Comparison of ENCODE assay signal across 25 cellular contexts in genomic region chr12:26991826-26992225, GRCh38. TPM values are rescaled to one million over a fixed set of nuclear protein-coding genes. Genes with fewer than 3 reads are reported as not detected.
A peak's percentile ranks its signal among the peaks of the same experiment; 100 is the strongest.
DNase-seq lines count a peak whose midpoint lies in the region; ATAC-seq, FAIRE-seq and TF ChIP-seq lines count a peak whose summit lies in the region.
"Had no signal": no experiment of that assay in that cellular context is flagged by ENCODE, and none has a peak within 500 bp of the region (broad histone marks: within the 10 kb centered on the region; RNA-seq: fewer than 3 reads in every experiment).

No MANE protein-coding gene starts in this region.

- no peak for TF ChIP-seq EP300 in K562 (IDR thresholded peaks at IDR 0.05; ENCODE audit: low read length)

- H3K4me2 ChIP-seq in K562 (ENCODE audit: insufficient read depth, low read length): no peak overlapping the region
- H3K4me2 ChIP-seq: BLaER1 had no signal

- no peaks in the 10 kb centered on the region for H3K4me1 Mint-ChIP-seq in activated T-cell treated with anti-CD3 and anti-CD28 coated beads, Interleukin-2, amount 50 U/mL, for 72 hours (ENCODE audit: low read depth)
- H3K4me1 Mint-ChIP-seq: B cell, H9 had no signal

- no peak for TF ChIP-seq CTCF in K562 (IDR thresholded peaks at IDR 0.05 in 2 of 3, conservative IDR thresholded peaks at IDR 0.05 in 1 of 3; ENCODE audit: insufficient read depth in 2 of 3, low read depth in 1 of 3, low read length in 3 of 3)

- H3K27ac ChIP-seq in K562 (ENCODE audit: extremely low read depth, low read depth, low read length): no peak overlapping the region
- H3K27ac ChIP-seq: 22Rv1, BLaER1, C4-2B, GM23248 had no signal

- no peak for TF ChIP-seq RAD21 in K562 (CRISPR knock-in tag; conservative IDR thresholded peaks at IDR 0.05 in 1 of 2, IDR thresholded peaks at IDR 0.05 in 1 of 2)

- no peaks in the 10 kb centered on the region for H3K27me3 ChIP-seq in K562 (ENCODE audit: control insufficient read depth in 2 of 2, insufficient read depth in 2 of 2, low read length in 2 of 2)
- H3K27me3 ChIP-seq: BLaER1 had no signal

- peaks cover 34% of the 10 kb centered on the region for H3K36me3 ChIP-seq in K562 (ENCODE audit: control insufficient read depth, insufficient read depth, low read length)

- no peaks in the 10 kb centered on the region for H3K9me3 Mint-ChIP-seq in activated T-cell treated with anti-CD3 and anti-CD28 coated beads, Interleukin-2, amount 50 U/mL, for 72 hours
- H3K9me3 Mint-ChIP-seq: CD4-positive, CD25-positive, alpha-beta regulatory T cell; CD8-positive, alpha-beta T cell; H9; HFFc6 had no signal

- FAIRE-seq in GM12891 (lab: Jason Lieb, UNC): peak; percentile 69
- FAIRE-seq in HTR-8/SVneo (lab: Jason Lieb, UNC): peak; percentile 26
- FAIRE-seq in K562 (lab: Jason Lieb, UNC): peak; percentile 6
- FAIRE-seq: A204.1, G401.6, GM19239, H1 had no signal

- no peaks in the 10 kb centered on the region for H3K27me3 Mint-ChIP-seq in activated T-cell treated with anti-CD3 and anti-CD28 coated beads, Interleukin-2, amount 50 U/mL, for 72 hours (ENCODE audit: low read depth)
- H3K27me3 Mint-ChIP-seq: B cell; CD4-positive, CD25-positive, alpha-beta regulatory T cell had no signal

- no peaks in the 10 kb centered on the region for H3K79me2 ChIP-seq in K562 (ENCODE audit: control insufficient read depth, insufficient read depth, low read length)

- H3K9me1 ChIP-seq in K562 (ENCODE audit: control insufficient read depth, insufficient read depth, low read length): no peaks in the 10 kb centered on the region

- no peaks in the 10 kb centered on the region for H3K9me3 ChIP-seq in K562 (replicated peaks; ENCODE audit: control insufficient read depth, insufficient read depth, low read depth, low read length)
- H3K9me3 ChIP-seq: BLaER1, Caco-2 had no signal

- no peaks in the 10 kb centered on the region for H3K4me1 ChIP-seq in K562 (replicated peaks in 1 of 2; ENCODE audit: control insufficient read depth in 2 of 2, insufficient read depth in 2 of 2, low read length in 2 of 2)

- H3K4me3 ChIP-seq in K562: no peak overlapping the region
- H3K4me3 ChIP-seq: BLaER1, GM23248 had no signal

- H3K27ac Mint-ChIP-seq in activated T-cell treated with anti-CD3 and anti-CD28 coated beads, Interleukin-2, amount 50 U/mL, for 72 hours: no peak overlapping the region
- H3K27ac Mint-ChIP-seq: B cell; CD4-positive, CD25-positive, alpha-beta regulatory T cell; CD8-positive, alpha-beta T cell; H9; HFFc6 had no signal

- no peak overlapping the region for H3K4me3 Mint-ChIP-seq in activated T-cell treated with anti-CD3 and anti-CD28 coated beads, Interleukin-2, amount 50 U/mL, for 72 hours
- H3K4me3 Mint-ChIP-seq: B cell; CD4-positive, CD25-positive, alpha-beta regulatory T cell; CD8-positive, alpha-beta T cell; H9; HFFc6 had no signal

- CTCF ChIA-PET in K562 (lab: Yijun Ruan, JAX; ENCODE audit: low intra/inter-chr PET ratio): no interaction called here

- no peak overlapping the region for H2AFZ ChIP-seq in K562 (ENCODE audit: low read depth, low read length)
- H2AFZ ChIP-seq: GM23248 had no signal

- TF ChIP-seq POLR2A in GM12891 (IDR thresholded peaks at IDR 0.05; ENCODE audit: low read depth, low read length) (no peak), K562 (conservative IDR thresholded peaks at IDR 0.05) (no peak)

- POLR2A ChIA-PET in K562 (lab: Yijun Ruan, JAX): no interaction called here

- H4K20me1 ChIP-seq in K562 (replicated peaks; ENCODE audit: control insufficient read depth, insufficient read depth, low read length): no peaks in the 10 kb centered on the region

- in situ Hi-C loops in K562 (cut with MboI): no loop called here

- no TSS peak for BruUV-seq in K562 (replicated peaks; lab: Mats Ljungman, UMichigan)

- 86% methylated on average over 4 of the region's 4 CpGs for WGBS in K562 (ENCODE audit: insufficient coverage, low coverage, missing lambda C conversion rate)

- H3K36me3 Mint-ChIP-seq in activated T-cell treated with anti-CD3 and anti-CD28 coated beads, Interleukin-2, amount 50 U/mL, for 72 hours (ENCODE audit: insufficient read depth in 2 of 2): peaks cover 3 to 5% of the 10 kb centered on the region in 2 donors

- peak; percentile 60 to 85 for ATAC-seq in activated T-cell treated with anti-CD3 and anti-CD28 coated beads, Interleukin-2, amount 50 U/mL, for 72 hours (replicated peaks in 1 of 2)
- ATAC-seq in K562: no peak
- ATAC-seq: CD8-positive, alpha-beta T cell; HCT116 had no signal

- H3K9ac ChIP-seq in K562 (ENCODE audit: insufficient read depth in 1 of 2, low read depth in 2 of 2, low read length in 2 of 2): no peak overlapping the region
- H3K9ac ChIP-seq: BLaER1, GM23248 had no signal

- intact Hi-C loops in K562 (cut with micrococcal nuclease): no loop called here

- DNase-seq in activated T-cell treated with anti-CD3 and anti-CD28 coated beads, Interleukin-2, amount 50 U/mL, for 72 hours: no peak
- DNase-seq in activated T-cell treated with anti-CD3 and anti-CD28 coated beads for 4 hours (no peak), GM12891 (ENCODE audit: insufficient read length, low spot score) (no peak), HTR-8/SVneo (ENCODE audit: insufficient read length, low spot score) (no peak), K562 (ENCODE audit: extremely low read depth in 1 of 4, low spot score in 3 of 4) (no peak), midbrain (lab: John Stamatoyannopoulos, UW) (no peak), RKO (ENCODE audit: low spot score) (no peak)
- DNase-seq in stimulated activated CD4-positive, alpha-beta T cell treated with anti-CD3 and anti-CD28 coated beads, Interleukin-1b, Interleukin-23, amount 100 ng/mL, for 48 hours: no peak
- DNase-seq: Caco-2; CD4-positive, CD25-positive, alpha-beta regulatory T cell; CD8-positive, alpha-beta T cell; DMS153; DND-41; GM23248; H9; HFFc6 had no signal

RNA-seq across cellular contexts. Expression of gene TM7SF3, which starts 22.4 kb away (rescaled TPM):
- total RNA-seq in activated T-cell treated with anti-CD3 and anti-CD28 coated beads, Interleukin-2, amount 50 U/mL, for 72 hours: 10 to 100 TPM; 45.4 to 71.0 TPM
- 45.9 TPM for polyA plus RNA-seq in GM12891 (2012; ENCODE audit: low read depth, missing spikeins)
- total RNA-seq in K562 (2011; cell fraction: chromatin; rRNA removed; ENCODE audit: low replicate concordance): 63.3 and 68.0 TPM in 2 replicates
- total RNA-seq in K562 (2011; cell fraction: nucleolus; rRNA removed): 58.0 and 66.8 TPM in 2 replicates
- total RNA-seq in K562 (2011; cell fraction: nucleoplasm; rRNA removed): 91.1 and 94.4 TPM in 2 replicates
- total RNA-seq in K562 (2014; rRNA removed): 23.0 and 28.2 TPM in 2 replicates
- total RNA-seq in K562 (2014; rRNA removed; fragmentation: Illumina TruSeq; extraction: Trizol): 31.5 and 33.5 TPM in 2 replicates
- total RNA-seq in K562 (2015; rRNA removed; fragmentation: Illumina TruSeq; extraction: Trizol): 30.0 and 33.8 TPM in 2 replicates
- total RNA-seq in K562 (2021): 24.8 and 25.4 TPM in 2 replicates
- 83.8 and 90.4 TPM in 2 replicates for polyA plus RNA-seq in K562 (2011; rRNA removed)
- polyA plus RNA-seq in K562 (2011; cell fraction: cytosol; rRNA removed): 32.8 and 55.3 TPM in 2 replicates
- polyA plus RNA-seq in K562 (2011; cell fraction: nucleus; rRNA removed): 37.7 and 56.4 TPM in 2 replicates
- polyA plus RNA-seq in K562 (2012): 34.3 and 39.0 TPM in 2 replicates
- 37.1 and 51.5 TPM in 2 replicates for polyA plus RNA-seq in K562 (2014; fragmentation: Illumina TruSeq; extraction: Trizol)
- polyA plus RNA-seq in K562 (2014; fragmentation: Nextera tagmentation; extraction: Ambion mirVana): 1 to 10 TPM; 9.3 to 9.7 TPM
- 19.9 and 26.5 TPM in 2 replicates for polyA plus RNA-seq in K562 (2014; rRNA removed)
- 104 and 110 TPM in 2 replicates for polyA minus RNA-seq in K562 (2011; rRNA and poly(A)+ RNA removed)
- polyA minus RNA-seq in K562 (2011; cell fraction: cytosol; rRNA and poly(A)+ RNA removed): 40.5 and 50.2 TPM in 2 replicates
- polyA minus RNA-seq in K562 (2011; cell fraction: nucleus; rRNA and poly(A)+ RNA removed): 18.6 and 25.9 TPM in 2 replicates

RNA-seq across cellular contexts. Expression of gene MED21, which starts 30.5 kb away (rescaled TPM):
- 10 to 100 TPM; 40.9 to 48.9 TPM for total RNA-seq in activated T-cell treated with anti-CD3 and anti-CD28 coated beads, Interleukin-2, amount 50 U/mL, for 72 hours
- polyA plus RNA-seq in GM12891 (2012; ENCODE audit: low read depth, missing spikeins): 15.8 TPM
- 25.6 and 49.0 TPM in 2 replicates for total RNA-seq in K562 (2011; cell fraction: chromatin; rRNA removed; ENCODE audit: low replicate concordance)
- 22.2 and 23.7 TPM in 2 replicates for total RNA-seq in K562 (2011; cell fraction: nucleolus; rRNA removed)
- 30.6 and 49.1 TPM in 2 replicates for total RNA-seq in K562 (2011; cell fraction: nucleoplasm; rRNA removed)
- 18.6 and 19.4 TPM in 2 replicates for total RNA-seq in K562 (2014; rRNA removed)
- 41.5 and 47.2 TPM in 2 replicates for total RNA-seq in K562 (2014; rRNA removed; fragmentation: Illumina TruSeq; extraction: Trizol)
- total RNA-seq in K562 (2015; rRNA removed; fragmentation: Illumina TruSeq; extraction: Trizol): 33.9 and 38.2 TPM in 2 replicates
- 30.0 and 31.7 TPM in 2 replicates for total RNA-seq in K562 (2021)
- polyA plus RNA-seq in K562 (2011; rRNA removed): 55.2 and 59.9 TPM in 2 replicates
- 15.1 and 20.9 TPM in 2 replicates for polyA plus RNA-seq in K562 (2011; cell fraction: cytosol; rRNA removed)
- polyA plus RNA-seq in K562 (2011; cell fraction: nucleus; rRNA removed): 21.9 and 34.3 TPM in 2 replicates
- polyA plus RNA-seq in K562 (2012): 25.6 and 31.9 TPM in 2 replicates
- polyA plus RNA-seq in K562 (2014; fragmentation: Illumina TruSeq; extraction: Trizol): 26.4 and 32.7 TPM in 2 replicates
- polyA plus RNA-seq in K562 (2014; fragmentation: Nextera tagmentation; extraction: Ambion mirVana): 10 to 100 TPM; 60.5 to 65.9 TPM
- polyA plus RNA-seq in K562 (2014; rRNA removed): 16.3 and 23.3 TPM in 2 replicates
- polyA minus RNA-seq in K562 (2011; rRNA and poly(A)+ RNA removed): 52.9 and 54.6 TPM in 2 replicates
- 14.9 and 18.9 TPM in 2 replicates for polyA minus RNA-seq in K562 (2011; cell fraction: cytosol; rRNA and poly(A)+ RNA removed)
- polyA minus RNA-seq in K562 (2011; cell fraction: nucleus; rRNA and poly(A)+ RNA removed): 24.4 and 48.5 TPM in 2 replicates

RNA-seq across cellular contexts. Expression of gene FGFR1OP2, which starts 53.6 kb away (rescaled TPM):
- 10 to 100 TPM; 38.0 to 41.0 TPM for total RNA-seq in activated T-cell treated with anti-CD3 and anti-CD28 coated beads, Interleukin-2, amount 50 U/mL, for 72 hours
- polyA plus RNA-seq in GM12891 (2012; ENCODE audit: low read depth, missing spikeins): 28.4 TPM
- 23.1 and 99.0 TPM in 2 replicates for total RNA-seq in K562 (2011; cell fraction: chromatin; rRNA removed; ENCODE audit: low replicate concordance)
- total RNA-seq in K562 (2011; cell fraction: nucleolus; rRNA removed): 14.8 and 20.3 TPM in 2 replicates
- total RNA-seq in K562 (2011; cell fraction: nucleoplasm; rRNA removed): 32.0 and 41.6 TPM in 2 replicates
- total RNA-seq in K562 (2014; rRNA removed): 36.3 and 38.6 TPM in 2 replicates
- total RNA-seq in K562 (2014; rRNA removed; fragmentation: Illumina TruSeq; extraction: Trizol): 42.5 and 49.4 TPM in 2 replicates
- 44.9 and 48.2 TPM in 2 replicates for total RNA-seq in K562 (2015; rRNA removed; fragmentation: Illumina TruSeq; extraction: Trizol)
- total RNA-seq in K562 (2021): 31.8 and 32.6 TPM in 2 replicates
- polyA plus RNA-seq in K562 (2011; rRNA removed): 34.0 and 49.0 TPM in 2 replicates
- polyA plus RNA-seq in K562 (2011; cell fraction: cytosol; rRNA removed): 11.7 and 14.9 TPM in 2 replicates
- polyA plus RNA-seq in K562 (2011; cell fraction: nucleus; rRNA removed): 21.1 and 22.6 TPM in 2 replicates
- 30.5 and 39.9 TPM in 2 replicates for polyA plus RNA-seq in K562 (2012)
- polyA plus RNA-seq in K562 (2014; fragmentation: Illumina TruSeq; extraction: Trizol): 37.1 TPM in 2 replicates
- 10 to 100 TPM; 31.6 to 33.0 TPM for polyA plus RNA-seq in K562 (2014; fragmentation: Nextera tagmentation; extraction: Ambion mirVana)
- polyA plus RNA-seq in K562 (2014; rRNA removed): 33.2 and 41.1 TPM in 2 replicates
- polyA minus RNA-seq in K562 (2011; rRNA and poly(A)+ RNA removed): 70.0 and 81.4 TPM in 2 replicates
- 20.9 and 24.7 TPM in 2 replicates for polyA minus RNA-seq in K562 (2011; cell fraction: cytosol; rRNA and poly(A)+ RNA removed)
- 30.6 and 43.4 TPM in 2 replicates for polyA minus RNA-seq in K562 (2011; cell fraction: nucleus; rRNA and poly(A)+ RNA removed)

RNA-seq across cellular contexts. Expression of gene INTS13, which starts 54.0 kb away (rescaled TPM):
- 10 to 100 TPM; 35.2 to 45.8 TPM for total RNA-seq in activated T-cell treated with anti-CD3 and anti-CD28 coated beads, Interleukin-2, amount 50 U/mL, for 72 hours
- 39.6 TPM for polyA plus RNA-seq in GM12891 (2012; ENCODE audit: low read depth, missing spikeins)
- total RNA-seq in K562 (2011; cell fraction: chromatin; rRNA removed; ENCODE audit: low replicate concordance): 48.8 and 105 TPM in 2 replicates
- 21.8 and 25.4 TPM in 2 replicates for total RNA-seq in K562 (2011; cell fraction: nucleolus; rRNA removed)
- total RNA-seq in K562 (2011; cell fraction: nucleoplasm; rRNA removed): 33.9 and 39.9 TPM in 2 replicates
- 55.1 and 56.8 TPM in 2 replicates for total RNA-seq in K562 (2014; rRNA removed)
- total RNA-seq in K562 (2014; rRNA removed; fragmentation: Illumina TruSeq; extraction: Trizol): 89.7 and 102 TPM in 2 replicates
- total RNA-seq in K562 (2015; rRNA removed; fragmentation: Illumina TruSeq; extraction: Trizol): 82.2 and 89.1 TPM in 2 replicates
- 48.3 and 57.9 TPM in 2 replicates for total RNA-seq in K562 (2021)
- 50.8 and 79.0 TPM in 2 replicates for polyA plus RNA-seq in K562 (2011; rRNA removed)
- 12.4 and 26.6 TPM in 2 replicates for polyA plus RNA-seq in K562 (2011; cell fraction: cytosol; rRNA removed)
- 15.6 and 21.3 TPM in 2 replicates for polyA plus RNA-seq in K562 (2011; cell fraction: nucleus; rRNA removed)
- polyA plus RNA-seq in K562 (2012): 36.2 and 64.1 TPM in 2 replicates
- 54.8 and 78.1 TPM in 2 replicates for polyA plus RNA-seq in K562 (2014; fragmentation: Illumina TruSeq; extraction: Trizol)
- polyA plus RNA-seq in K562 (2014; fragmentation: Nextera tagmentation; extraction: Ambion mirVana): 10 to 100 TPM; 50.3 to 91.8 TPM
- 50.6 TPM in 2 replicates for polyA plus RNA-seq in K562 (2014; rRNA removed)
- polyA minus RNA-seq in K562 (2011; rRNA and poly(A)+ RNA removed): 130 and 148 TPM in 2 replicates
- 75.4 and 103 TPM in 2 replicates for polyA minus RNA-seq in K562 (2011; cell fraction: cytosol; rRNA and poly(A)+ RNA removed)
- polyA minus RNA-seq in K562 (2011; cell fraction: nucleus; rRNA and poly(A)+ RNA removed): 26.3 and 44.5 TPM in 2 replicates
